23 cellular contexts compared by ENCODE assay signal in genomic region chr12:5807538-5808219, GRCh38.
DNase-seq lines count a peak whose midpoint lies in the region; FAIRE-seq and TF ChIP-seq lines count a peak whose summit lies in the region.
"Had no signal": no experiment of that assay in that cellular context is flagged by ENCODE, and none has a peak within 500 bp of the region (broad histone marks: within the 10 kb centered on the region; RNA-seq: fewer than 3 reads in every experiment).

No MANE protein-coding gene starts in this region.

- peaks cover 4% of the 10 kb centered on the region for H3K27me3 Mint-ChIP-seq in astrocyte (ENCODE audit: low read depth, unreplicated experiment)

- 81% methylated on average over 8 of the region's 8 CpGs for WGBS in smooth muscle cell (ENCODE audit: low lambda C conversion rate)

- peak overlapping the region; percentile 54 for H3K9ac ChIP-seq in astrocyte (ENCODE audit: low read length)
- peak overlapping the region; percentile 27 for H3K9ac ChIP-seq in smooth muscle cell (ENCODE audit: low read depth)

- H4K20me1 ChIP-seq in astrocyte (ENCODE audit: insufficient read depth, low read length) (no peaks in the 10 kb centered on the region), smooth muscle cell (ENCODE audit: low read depth) (no peaks in the 10 kb centered on the region)

- H3K4me3 ChIP-seq in astrocyte (ENCODE audit: insufficient read depth, low read depth, low read length) = peak overlapping the region; percentile 43
- H3K4me3 ChIP-seq in smooth muscle cell = no peak overlapping the region

- no peak overlapping the region for H3K4me3 Mint-ChIP-seq in astrocyte (ENCODE audit: unreplicated experiment)
- H3K4me3 Mint-ChIP-seq: B cell; CD4-positive, alpha-beta memory T cell had no signal

- H3K4me2 ChIP-seq in astrocyte (ENCODE audit: low read length) (peak overlapping the region; percentile 49), smooth muscle cell (peak overlapping the region; percentile 73)

- H3F3A ChIP-seq in smooth muscle cell (ENCODE audit: low read depth) = peaks cover 9% of the 10 kb centered on the region

- peaks cover 2% of the 10 kb centered on the region for H3K9me3 Mint-ChIP-seq in astrocyte (ENCODE audit: unreplicated experiment)

- H3K36me3 Mint-ChIP-seq in astrocyte (ENCODE audit: low read depth, unreplicated experiment) = no peaks in the 10 kb centered on the region
- H3K36me3 Mint-ChIP-seq: CD4-positive, alpha-beta memory T cell had no signal

- H3K9me3 ChIP-seq in astrocyte (ENCODE audit: insufficient read depth, low read depth, low read length) (no peaks in the 10 kb centered on the region), smooth muscle cell (replicated peaks; ENCODE audit: low read depth) (no peaks in the 10 kb centered on the region)

- peak overlapping the region; percentile 92 for H3K27ac Mint-ChIP-seq in astrocyte (ENCODE audit: unreplicated experiment)
- H3K27ac Mint-ChIP-seq: B cell; CD4-positive, alpha-beta memory T cell had no signal

- no peaks in the 10 kb centered on the region for H3K79me2 ChIP-seq in astrocyte (ENCODE audit: insufficient read depth, low read length)
- H3K79me2 ChIP-seq in smooth muscle cell (ENCODE audit: low read depth) = no peaks in the 10 kb centered on the region

- FAIRE-seq in HTR-8/SVneo (lab: Jason Lieb, UNC) = peak; percentile 68
- no peak for FAIRE-seq in astrocyte (lab: Jason Lieb, UNC)
- FAIRE-seq: GM12891, GM19239, H1 had no signal

- peaks cover 34% of the 10 kb centered on the region for H3K4me1 Mint-ChIP-seq in astrocyte (ENCODE audit: low read depth, unreplicated experiment)
- H3K4me1 Mint-ChIP-seq: B cell; CD4-positive, alpha-beta memory T cell had no signal

- H3K4me1 ChIP-seq in astrocyte (ENCODE audit: insufficient read depth, low read length) (peaks cover 20% of the 10 kb centered on the region), smooth muscle cell (ENCODE audit: low read depth) (peaks cover 12% of the 10 kb centered on the region)

- peak; percentile 45 for DNase-seq in Daoy (ENCODE audit: low read depth)
- no peak for DNase-seq in HTR-8/SVneo (ENCODE audit: insufficient read length, low spot score)
- DNase-seq in astrocyte (ENCODE audit: low read depth) = peak; percentile 39
- DNase-seq in smooth muscle cell (lab: John Stamatoyannopoulos, UW; ENCODE audit: unreplicated experiment) = no peak
- DNase-seq in pons (ENCODE audit: low spot score) = no peak
- no peak for DNase-seq in stimulated activated CD4-positive, alpha-beta T cell treated with anti-CD3 and anti-CD28 coated beads, Interleukin-12 subunit alpha, Interleukin-12 subunit beta, amount 100 ng/mL, for 4 hours
- DNase-seq in iPS-NIHi11 (ENCODE audit: low spot score) = no peak
- DNase-seq: Calu3; CD4-positive, alpha-beta memory T cell; GDM1; KBM-7; NCI-H1417 treated with DMSO at 0.1 percent for 48 hours; NCI-H1930; NCI-H2171 treated with DMSO at 0.1 percent for 48 hours; NCI-H446 treated with DMSO at 0.1 percent for 48 hours; OCI-M1; T-helper 1 cell had no signal

- TF ChIP-seq CTCF in astrocyte (IDR thresholded peaks at IDR 0.05; ENCODE audit: insufficient read depth, low read depth, low read length) (no peak), smooth muscle cell (IDR thresholded peaks at IDR 0.05; ENCODE audit: borderline replicate concordance, insufficient read depth, poor library complexity, severe bottlenecking) (no peak)

- H3K27ac ChIP-seq in astrocyte (ENCODE audit: low read depth, low read length) (peak overlapping the region; percentile 67), smooth muscle cell (ENCODE audit: low read depth) (peak overlapping the region; percentile 81)
- H3K27ac ChIP-seq: HL-60, RWPE1 had no signal

- H3K27me3 ChIP-seq in astrocyte (ENCODE audit: insufficient read depth, low read length) (no peaks in the 10 kb centered on the region), smooth muscle cell (ENCODE audit: low read depth) (peaks cover 14% of the 10 kb centered on the region)

- H2AFZ ChIP-seq in astrocyte (ENCODE audit: low read depth, low read length) (no peak overlapping the region), smooth muscle cell (ENCODE audit: low read depth) (no peak overlapping the region)

- no peaks in the 10 kb centered on the region for H3K36me3 ChIP-seq in astrocyte (ENCODE audit: insufficient read depth, low read length)
- no peaks in the 10 kb centered on the region for H3K36me3 ChIP-seq in smooth muscle cell (ENCODE audit: low read depth)

Comparison
In these comparisons a context has a peak if more than half of its experiments do, and no peak if none do; other contexts are left out.
1. DNase-seq: peak in Daoy (single experiment) and astrocyte (single experiment); none in HTR-8/SVneo (single experiment), smooth muscle cell (single experiment), pons (single experiment), stimulated activated CD4-positive, alpha-beta T cell treated with anti-CD3 and anti-CD28 coated beads, Interleukin-12 subunit alpha, Interleukin-12 subunit beta, amount 100 ng/mL, for 4 hours (single experiment) and iPS-NIHi11 (single experiment).